ENCODE assay signal across 1 cellular context in the genomic region with DNA sequence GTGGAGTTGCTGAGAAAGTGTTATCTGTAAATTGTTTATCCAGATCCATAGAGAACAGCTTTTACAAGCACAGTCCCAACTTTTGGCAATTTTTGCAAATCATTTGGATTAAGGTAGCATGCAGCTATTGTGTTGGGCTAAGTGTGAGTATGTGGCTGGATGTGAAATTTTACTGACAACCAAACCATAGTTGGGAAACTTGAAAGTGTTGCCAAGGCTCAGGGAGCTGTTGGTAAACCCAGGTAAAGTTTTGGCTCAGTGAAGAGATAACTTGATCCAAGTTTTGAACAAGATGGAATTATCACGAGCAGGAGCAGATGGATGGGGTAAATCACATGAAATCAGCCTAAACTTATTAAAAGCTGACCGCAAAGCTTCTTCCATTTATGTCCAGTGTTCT.
TF ChIP-seq lines count a peak whose summit lies in the region.

No MANE protein-coding gene starts in this region.

TF ChIP-seq in liver, 16 proteins besides CTCF, POLR2A, EP300 and RAD21 (continued from another document):
- TF ChIP-seq REST (IDR thresholded peaks at IDR 0.05): peak; percentile 45
